Comparison of ENCODE assay signal across 16 cellular contexts in the genomic region with DNA sequence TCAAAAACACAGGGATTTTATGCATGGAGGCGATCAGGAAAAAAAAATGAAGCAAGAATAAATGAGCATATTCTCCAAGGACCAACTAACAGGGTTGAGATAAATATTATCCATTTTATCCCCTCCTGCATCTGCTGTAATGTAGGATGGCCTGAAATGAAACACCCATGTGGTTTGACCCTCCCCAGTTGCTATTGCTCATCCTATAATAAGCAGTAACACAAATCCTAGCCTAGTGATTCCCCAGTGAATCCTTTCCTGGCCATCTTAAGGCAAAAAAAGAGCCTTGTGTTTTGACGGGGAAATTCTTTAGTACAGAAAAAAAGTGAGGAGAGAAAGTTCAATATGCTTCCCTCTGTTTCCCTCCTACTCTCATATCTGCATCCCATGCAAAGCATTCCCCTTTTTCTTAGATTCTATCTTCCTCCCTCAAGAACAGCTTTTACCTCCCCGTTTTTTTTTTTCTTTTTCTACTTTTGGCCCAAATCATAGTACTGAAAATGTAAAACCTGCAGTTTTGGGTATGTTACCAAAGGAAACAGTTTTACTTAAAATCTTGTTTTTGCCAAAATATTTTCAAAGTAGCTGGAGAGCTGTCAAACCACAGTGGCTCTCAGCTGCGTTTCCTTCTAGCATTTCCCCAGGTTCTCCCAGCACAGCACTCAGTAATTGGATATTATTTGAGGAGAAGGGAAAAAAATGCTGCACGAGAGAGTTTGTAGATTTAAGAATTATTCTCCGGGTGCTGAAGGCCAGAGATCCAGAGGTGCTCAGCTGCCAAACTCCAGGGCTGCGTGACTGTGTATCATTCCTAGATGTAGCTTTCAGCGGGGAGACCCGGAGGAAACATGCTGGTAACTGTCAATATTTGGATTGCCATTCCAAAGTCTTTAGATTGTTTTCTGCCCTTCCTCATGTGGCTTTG.
DNase-seq lines count a peak whose midpoint lies in the region; ATAC-seq and TF ChIP-seq lines count a peak whose summit lies in the region.
"Had no signal": no experiment of that assay in that cellular context is flagged by ENCODE, and none has a peak within 500 bp of the region (broad histone marks: within the 10 kb centered on the region; RNA-seq: fewer than 3 reads in every experiment).

No MANE protein-coding gene starts in this region.

- ATAC-seq in GM21381 (IDR thresholded peaks at IDR 0.05; ENCODE audit: unreplicated experiment) = no peak
- ATAC-seq: activated CD8-positive, alpha-beta T cell treated with anti-CD3 and anti-CD28 coated beads for 36 hours; activated T-helper 17 cell treated with anti-CD3 and anti-CD28 coated beads, Interleukin-2, amount 50 U/mL, for 72 hours; stimulated activated naive B cell treated with anti-CD40 and anti-IgM and Interleukin-4, amounts not matched to agents 10 μg/mL and 1 μg/mL and 100 μg/mL, for 72 hours had no signal

- TF ChIP-seq CTCF in hepatocyte (IDR thresholded peaks at IDR 0.05; ENCODE audit: poor library complexity) = no peak
- TF ChIP-seq CTCF in lower leg skin (IDR thresholded peaks at IDR 0.05) = no peak
- no peak for TF ChIP-seq CTCF in PC-9 (conservative IDR thresholded peaks at IDR 0.05)

- H3K4me3 ChIP-seq in GM23248 (0 out of 2 replicates have a peak overlapping the region, but pooled peaks have one; percentile 16), hepatocyte (no peak overlapping the region), subcutaneous abdominal adipose tissue (ENCODE audit: low read depth in 1 of 5, low read length in 5 of 5) (no peak overlapping the region), lower leg skin (ENCODE audit: low read depth, poor library complexity, severe bottlenecking) (no peak overlapping the region), PC-9 (no peak overlapping the region)
- H3K4me3 ChIP-seq: smooth muscle cell, vagina had no signal

- H3K9ac ChIP-seq in GM23248 (no peak overlapping the region), subcutaneous abdominal adipose tissue (ENCODE audit: low read length in 5 of 5) (no peak overlapping the region)

- 32 to 34% methylated on average over 9 of the region's 9 CpGs for WGBS in GM23248 (ENCODE audit: low coverage in 1 of 2, low lambda C conversion rate in 2 of 2, missing lambda C conversion rate in 2 of 2), 2 experiments
- WGBS in hepatocyte (ENCODE audit: low lambda C conversion rate, missing lambda C conversion rate) = 40% methylated on average over 9 of the region's 9 CpGs
- 55 to 59% methylated on average over 9 of the region's 9 CpGs for WGBS in lower leg skin, 2 donors

- H3K4me1 ChIP-seq in GM23248 (ENCODE audit: insufficient read depth) = peaks cover 13% of the 10 kb centered on the region
- peaks cover 11% of the 10 kb centered on the region for H3K4me1 ChIP-seq in hepatocyte (ENCODE audit: insufficient read depth)
- H3K4me1 ChIP-seq in subcutaneous abdominal adipose tissue (ENCODE audit: control insufficient read depth in 5 of 5, insufficient read depth in 5 of 5, low read length in 5 of 5) = peaks cover 0 to 12% (median 5%) of the 10 kb centered on the region in 5 donors
- H3K4me1 ChIP-seq in PC-9 (replicated peaks; ENCODE audit: insufficient read depth) = no peaks in the 10 kb centered on the region
- H3K4me1 ChIP-seq: vagina had no signal

- in situ Hi-C loops in GM23248 (cut with MboI) = no loop called here

- no peaks in the 10 kb centered on the region for H3F3A ChIP-seq in GM23248 (ENCODE audit: insufficient read depth)
- H3F3A ChIP-seq in PC-9 (ENCODE audit: insufficient read depth, low read depth) = no peaks in the 10 kb centered on the region

- CTCF ChIA-PET in PC-9 (lab: Charles Lee) = no interaction called here

- no TSS peak for BruUV-seq in PC-9 (replicated peaks; lab: Mats Ljungman, UMichigan)

- no peak overlapping the region for H3K27ac ChIP-seq in GM23248
- H3K27ac ChIP-seq in hepatocyte = peak overlapping the region; percentile 14
- H3K27ac ChIP-seq in subcutaneous abdominal adipose tissue (ENCODE audit: low read depth, low read length) = peak overlapping the region; percentile 3
- no peak overlapping the region for H3K27ac ChIP-seq in PC-9
- H3K27ac ChIP-seq: neutrophil, vagina had no signal

- no peak for TF ChIP-seq POLR2A in lower leg skin (IDR thresholded peaks at IDR 0.05)

- DNase-seq in GM23248 (peak; percentile 40), astrocyte of the hippocampus (ENCODE audit: low read depth, low spot score) (peak; percentile 35), hepatocyte (ENCODE audit: low spot score) (peak; percentile 16), lower leg skin (ENCODE audit: low spot score in 2 of 2) (no peak), PC-9 (no peak)
- DNase-seq: activated CD8-positive, alpha-beta T cell treated with anti-CD3 and anti-CD28 coated beads for 36 hours; CD4-positive, alpha-beta T cell; mammary epithelial cell; NCI-H1105; stimulated activated naive B cell treated with anti-CD40 and anti-IgM and Interleukin-4, amounts not matched to agents 10 μg/mL and 1 μg/mL and 100 μg/mL, for 72 hours had no signal

- H3K9me3 ChIP-seq in GM23248 (ENCODE audit: low read depth) (no peaks in the 10 kb centered on the region), hepatocyte (ENCODE audit: low read depth) (no peaks in the 10 kb centered on the region), subcutaneous abdominal adipose tissue (ENCODE audit: control insufficient read depth in 5 of 5, low read length in 5 of 5) (no peaks in the 10 kb centered on the region), PC-9 (ENCODE audit: insufficient read depth, low read depth) (no peaks in the 10 kb centered on the region)
- H3K9me3 ChIP-seq: neutrophil, vagina had no signal

- intact Hi-C loops in lower leg skin (cut with DNase I; ENCODE audit: low total_unique reads) = no loop called here
- intact Hi-C loops in PC-9 (cut with micrococcal nuclease; ENCODE audit: unreplicated experiment) = no loop called here

- H4K20me1 ChIP-seq in GM23248 (ENCODE audit: insufficient read depth) (no peaks in the 10 kb centered on the region), hepatocyte (ENCODE audit: insufficient read depth, poor library complexity, severe bottlenecking) (no peaks in the 10 kb centered on the region), PC-9 (ENCODE audit: insufficient read depth) (no peaks in the 10 kb centered on the region)

- no peaks in the 10 kb centered on the region for H3K9me2 ChIP-seq in GM23248 (ENCODE audit: insufficient read depth)
- no peaks in the 10 kb centered on the region for H3K9me2 ChIP-seq in hepatocyte (replicated peaks; ENCODE audit: insufficient read depth)
- no peaks in the 10 kb centered on the region for H3K9me2 ChIP-seq in PC-9 (ENCODE audit: insufficient read depth)

- H2AFZ ChIP-seq in GM23248 = peak overlapping the region; percentile 72
- H2AFZ ChIP-seq in hepatocyte = peak overlapping the region; percentile 5
- H2AFZ ChIP-seq in PC-9 = no peak overlapping the region

- POLR2A ChIA-PET in PC-9 (lab: Charles Lee; ENCODE audit: unreplicated experiment) = no interaction called here

- peak overlapping the region; percentile 39 for H3K4me2 ChIP-seq in GM23248 (ENCODE audit: unreplicated experiment)
- peak overlapping the region; percentile 36 for H3K4me2 ChIP-seq in hepatocyte
- no peak overlapping the region for H3K4me2 ChIP-seq in PC-9
- H3K4me2 ChIP-seq: smooth muscle cell had no signal

- no peaks in the 10 kb centered on the region for H3K36me3 ChIP-seq in GM23248 (ENCODE audit: low read depth)
- no peaks in the 10 kb centered on the region for H3K36me3 ChIP-seq in hepatocyte (replicated peaks; ENCODE audit: insufficient read depth, low read depth)
- no peaks in the 10 kb centered on the region for H3K36me3 ChIP-seq in subcutaneous abdominal adipose tissue (ENCODE audit: control insufficient read depth in 5 of 5, insufficient read depth in 5 of 5, low read length in 5 of 5)
- no peaks in the 10 kb centered on the region for H3K36me3 ChIP-seq in PC-9 (ENCODE audit: low read depth)
- H3K36me3 ChIP-seq: neutrophil, vagina had no signal

- H3K27me3 ChIP-seq in GM23248 (replicated peaks; ENCODE audit: insufficient read depth) (no peaks in the 10 kb centered on the region), hepatocyte (no peaks in the 10 kb centered on the region), subcutaneous abdominal adipose tissue (ENCODE audit: control insufficient read depth in 5 of 5, insufficient read depth in 4 of 5, low read length in 5 of 5) (no peaks in the 10 kb centered on the region), PC-9 (ENCODE audit: insufficient read depth, low read depth) (no peaks in the 10 kb centered on the region)
- H3K27me3 ChIP-seq: neutrophil, vagina had no signal

- H3K79me2 ChIP-seq in GM23248 (ENCODE audit: insufficient read depth) = no peaks in the 10 kb centered on the region
- no peaks in the 10 kb centered on the region for H3K79me2 ChIP-seq in hepatocyte
- no peaks in the 10 kb centered on the region for H3K79me2 ChIP-seq in PC-9 (ENCODE audit: low read depth)

Comparison
In these comparisons a context has a peak if more than half of its experiments do, and no peak if none do; other contexts are left out.
1. DNase-seq: peak in GM23248 (single experiment), astrocyte of the hippocampus (single experiment) and hepatocyte (single experiment); none in lower leg skin (0 of 2) and PC-9 (0 of 2).
2. H3K27ac ChIP-seq: peak in hepatocyte (single experiment) and subcutaneous abdominal adipose tissue (single experiment); none in GM23248 (single experiment) and PC-9 (single experiment).